In the genomic region with DNA sequence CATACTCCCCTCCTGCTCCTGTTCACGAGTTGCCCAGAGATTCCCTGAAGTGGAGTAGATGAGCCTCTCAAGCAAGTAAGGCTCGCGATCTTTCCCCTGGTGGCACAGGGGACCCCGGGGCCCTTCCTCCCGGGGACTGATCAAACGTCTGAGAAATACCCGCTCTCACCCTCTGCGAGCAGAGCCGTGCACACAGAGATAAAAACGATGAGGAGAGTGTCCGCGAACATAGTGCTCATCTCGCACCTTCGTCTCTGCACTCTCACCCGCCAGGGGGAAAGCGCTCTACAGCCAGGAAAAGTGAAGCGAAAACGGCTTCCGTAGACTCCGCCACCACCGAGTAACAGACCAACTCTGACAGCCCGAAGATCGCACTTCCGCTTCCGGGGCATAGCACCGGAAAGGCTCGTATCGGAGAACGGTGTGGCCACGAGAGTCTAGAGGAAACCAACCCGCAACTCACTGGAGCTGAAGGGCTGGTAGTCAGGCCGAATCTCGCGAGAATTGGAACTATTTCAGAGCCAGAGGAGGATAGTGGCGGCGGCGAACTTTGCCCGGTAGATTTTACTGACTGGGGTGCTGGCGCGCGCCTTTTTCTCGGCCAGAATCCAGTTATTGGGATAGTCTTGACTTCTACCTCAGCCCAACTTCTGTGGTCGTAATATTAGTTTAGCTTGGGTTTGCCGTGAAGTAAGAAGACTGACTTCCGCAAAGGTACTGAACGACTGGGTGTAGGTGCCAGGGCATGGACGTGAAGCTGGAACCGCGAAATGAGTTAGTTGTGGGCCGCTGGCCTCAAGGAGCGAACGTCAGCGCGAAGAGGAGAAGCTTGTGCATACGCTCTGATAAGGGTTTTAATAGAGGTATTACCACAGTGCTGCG, we compare ENCODE assay signal across 8 cellular contexts. TPM values are rescaled to one million over a fixed set of nuclear protein-coding genes. Genes with fewer than 3 reads are reported as not detected.
DNase-seq lines count a peak whose midpoint lies in the region; ATAC-seq and TF ChIP-seq lines count a peak whose summit lies in the region.

A gene with protein sequence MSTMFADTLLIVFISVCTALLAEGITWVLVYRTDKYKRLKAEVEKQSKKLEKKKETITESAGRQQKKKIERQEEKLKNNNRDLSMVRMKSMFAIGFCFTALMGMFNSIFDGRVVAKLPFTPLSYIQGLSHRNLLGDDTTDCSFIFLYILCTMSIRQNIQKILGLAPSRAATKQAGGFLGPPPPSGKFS (minus strand): TSS at position 356 of the 882 bp plus-strand sequence. CDS start 117 bp downstream, at position 239.

- peak within 1 kb of the TSS; percentile 83 for H3K27ac ChIP-seq in PC-9

- POLR2A ChIA-PET in PC-9 (lab: Charles Lee; ENCODE audit: unreplicated experiment) = interaction anchor here (0.6 to 1.2 kb wide), 7 partner anchors 60 to 598 kb away, joined by 3 to 8 read pairs (median 4); partner anchors contain the start of gene ALDH9A1

- CTCF ChIA-PET in PC-9 (lab: Charles Lee) = interaction anchor here (0.5 to 0.7 kb wide), 3 partner anchors 22 to 144 kb away, joined by 3 to 14 read pairs (median 3); no protein-coding TSS in a partner anchor

- ATAC-seq in GM21576 (IDR thresholded peaks at IDR 0.05; ENCODE audit: unreplicated experiment) = peak; percentile 100

- H3K36me3 ChIP-seq in PC-9 (ENCODE audit: low read depth) = peaks cover 13% of the 10 kb centered on the region; the same call in 1 of the 2 replicates

- no peak for TF ChIP-seq RAD21 in Ishikawa (IDR thresholded peaks at IDR 0.05; ENCODE audit: low read depth)

- TF ChIP-seq EP300 in Ishikawa (IDR thresholded peaks at IDR 0.05; ENCODE audit: borderline replicate concordance) = no peak

- peak within 1 kb of the TSS; percentile 96 for H2AFZ ChIP-seq in PC-9

- BruUV-seq in PC-9 (replicated peaks; lab: Mats Ljungman, UMichigan) = no TSS peak

- H3K4me1 ChIP-seq in PC-9 (replicated peaks; ENCODE audit: insufficient read depth) = peaks cover 25% of the 10 kb centered on the region

- H3K4me2 ChIP-seq in PC-9 = peak within 1 kb of the TSS; percentile 91

- peaks cover 30% of the 10 kb centered on the region for H3K79me2 ChIP-seq in PC-9 (ENCODE audit: low read depth)

- intact Hi-C loops in PC-9 (cut with micrococcal nuclease; ENCODE audit: unreplicated experiment) = loop anchor here (1.0 to 5.0 kb wide), 4 partner anchors 61 to 134 kb away; partner anchors contain the start of gene ALDH9A1

- DNase-seq in DMS53 (lab: John Stamatoyannopoulos, UW) (peak; percentile 99), PC-9 (peak; percentile 89 to 96), epithelial cell of proximal tubule (ENCODE audit: low read depth) (peak; percentile 92), mucosa of gallbladder (ENCODE audit: low spot score) (peak; percentile 96)
- DNase-seq in activated T-cell treated with anti-CD3 and anti-CD28 coated beads, Interleukin-2, amount 50 U/mL, for 1 hour = peak; percentile 87
- peak; percentile 82 to 86 for DNase-seq in stimulated activated CD8-positive, alpha-beta memory T cell treated with anti-CD3 and anti-CD28 coated beads, Interleukin-4, amount 100 ng/mL, for 4 hours (ENCODE audit: low read depth in 2 of 2, low spot score in 1 of 2)

- TF ChIP-seq CTCF in PC-9 (conservative IDR thresholded peaks at IDR 0.05) = no peak
- peak; percentile 35 for TF ChIP-seq CTCF in epithelial cell of proximal tubule (conservative IDR thresholded peaks at IDR 0.05; ENCODE audit: low read depth, low read length)

- no peaks in the 10 kb centered on the region for H3K27me3 ChIP-seq in PC-9 (ENCODE audit: insufficient read depth, low read depth)

- H3F3A ChIP-seq in PC-9 (ENCODE audit: insufficient read depth, low read depth) = peaks cover 8% of the 10 kb centered on the region; the same call in 1 of the 2 replicates

- no peaks in the 10 kb centered on the region for H3K9me3 ChIP-seq in PC-9 (ENCODE audit: insufficient read depth, low read depth)

- peak within 1 kb of the TSS; percentile 93 for H3K4me3 ChIP-seq in PC-9
- peak within 1 kb of the TSS; percentile 95 for H3K4me3 ChIP-seq in epithelial cell of proximal tubule (ENCODE audit: low read depth, low read length)

- H4K20me1 ChIP-seq in PC-9 (ENCODE audit: insufficient read depth) = 0 out of 2 replicates have a peak, but pooled peaks cover 5% of the 10 kb centered on the region

- no peaks in the 10 kb centered on the region for H3K9me2 ChIP-seq in PC-9 (ENCODE audit: insufficient read depth)

TF ChIP-seq in Ishikawa, 13 proteins besides CTCF, POLR2A, EP300 and RAD21:
- TF ChIP-seq, protein P1, sequence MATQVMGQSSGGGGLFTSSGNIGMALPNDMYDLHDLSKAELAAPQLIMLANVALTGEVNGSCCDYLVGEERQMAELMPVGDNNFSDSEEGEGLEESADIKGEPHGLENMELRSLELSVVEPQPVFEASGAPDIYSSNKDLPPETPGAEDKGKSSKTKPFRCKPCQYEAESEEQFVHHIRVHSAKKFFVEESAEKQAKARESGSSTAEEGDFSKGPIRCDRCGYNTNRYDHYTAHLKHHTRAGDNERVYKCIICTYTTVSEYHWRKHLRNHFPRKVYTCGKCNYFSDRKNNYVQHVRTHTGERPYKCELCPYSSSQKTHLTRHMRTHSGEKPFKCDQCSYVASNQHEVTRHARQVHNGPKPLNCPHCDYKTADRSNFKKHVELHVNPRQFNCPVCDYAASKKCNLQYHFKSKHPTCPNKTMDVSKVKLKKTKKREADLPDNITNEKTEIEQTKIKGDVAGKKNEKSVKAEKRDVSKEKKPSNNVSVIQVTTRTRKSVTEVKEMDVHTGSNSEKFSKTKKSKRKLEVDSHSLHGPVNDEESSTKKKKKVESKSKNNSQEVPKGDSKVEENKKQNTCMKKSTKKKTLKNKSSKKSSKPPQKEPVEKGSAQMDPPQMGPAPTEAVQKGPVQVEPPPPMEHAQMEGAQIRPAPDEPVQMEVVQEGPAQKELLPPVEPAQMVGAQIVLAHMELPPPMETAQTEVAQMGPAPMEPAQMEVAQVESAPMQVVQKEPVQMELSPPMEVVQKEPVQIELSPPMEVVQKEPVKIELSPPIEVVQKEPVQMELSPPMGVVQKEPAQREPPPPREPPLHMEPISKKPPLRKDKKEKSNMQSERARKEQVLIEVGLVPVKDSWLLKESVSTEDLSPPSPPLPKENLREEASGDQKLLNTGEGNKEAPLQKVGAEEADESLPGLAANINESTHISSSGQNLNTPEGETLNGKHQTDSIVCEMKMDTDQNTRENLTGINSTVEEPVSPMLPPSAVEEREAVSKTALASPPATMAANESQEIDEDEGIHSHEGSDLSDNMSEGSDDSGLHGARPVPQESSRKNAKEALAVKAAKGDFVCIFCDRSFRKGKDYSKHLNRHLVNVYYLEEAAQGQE (IDR thresholded peaks at IDR 0.05; ENCODE audit: low read depth) = no peak
- TF ChIP-seq TEAD4 (IDR thresholded peaks at IDR 0.05) (no peak), TAF1 (IDR thresholded peaks at IDR 0.05; ENCODE audit: low read depth) (peak; percentile 83), YY1 (IDR thresholded peaks at IDR 0.05; ENCODE audit: low read depth) (0 out of 2 replicates have a peak, but pooled peaks have one; percentile 60), EGR1 (IDR thresholded peaks at IDR 0.05) (0 out of 2 replicates have a peak, but pooled peaks have one; percentile 17), CREB1 (IDR thresholded peaks at IDR 0.05; ENCODE audit: low read depth) (no peak), USF1 (IDR thresholded peaks at IDR 0.05) (peak; percentile 50), FOXM1 (IDR thresholded peaks at IDR 0.05; ENCODE audit: borderline replicate concordance, low read depth) (no peak), ZBTB7A (IDR thresholded peaks at IDR 0.05; ENCODE audit: low read depth) (no peak), TCF12 (IDR thresholded peaks at IDR 0.05; ENCODE audit: low read depth) (0 out of 2 replicates have a peak, but pooled peaks have one; percentile 28), NFIC (IDR thresholded peaks at IDR 0.05) (peak; percentile 40; the same call in 1 of the 2 replicates), CEBPB (IDR thresholded peaks at IDR 0.05) (no peak)
- TF ChIP-seq, protein P2, sequence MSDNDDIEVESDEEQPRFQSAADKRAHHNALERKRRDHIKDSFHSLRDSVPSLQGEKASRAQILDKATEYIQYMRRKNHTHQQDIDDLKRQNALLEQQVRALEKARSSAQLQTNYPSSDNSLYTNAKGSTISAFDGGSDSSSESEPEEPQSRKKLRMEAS (IDR thresholded peaks at IDR 0.05) = peak; percentile 86

RNA-seq across cellular contexts. Expression of the gene that starts here (rescaled TPM):
- total RNA-seq in PC-9 (2021) (64.1 and 65.6 TPM in 2 replicates), epithelial cell of proximal tubule (66.6 and 84.9 TPM in 2 replicates), mucosa of gallbladder (149 TPM)

Comparison
In these comparisons a context has a peak if more than half of its experiments do, and no peak if none do; other contexts are left out.
1. Peak in every context shown above with its lines: DNase-seq, ATAC-seq, H3K4me3 ChIP-seq and H3K27ac ChIP-seq.